In the genomic region with DNA sequence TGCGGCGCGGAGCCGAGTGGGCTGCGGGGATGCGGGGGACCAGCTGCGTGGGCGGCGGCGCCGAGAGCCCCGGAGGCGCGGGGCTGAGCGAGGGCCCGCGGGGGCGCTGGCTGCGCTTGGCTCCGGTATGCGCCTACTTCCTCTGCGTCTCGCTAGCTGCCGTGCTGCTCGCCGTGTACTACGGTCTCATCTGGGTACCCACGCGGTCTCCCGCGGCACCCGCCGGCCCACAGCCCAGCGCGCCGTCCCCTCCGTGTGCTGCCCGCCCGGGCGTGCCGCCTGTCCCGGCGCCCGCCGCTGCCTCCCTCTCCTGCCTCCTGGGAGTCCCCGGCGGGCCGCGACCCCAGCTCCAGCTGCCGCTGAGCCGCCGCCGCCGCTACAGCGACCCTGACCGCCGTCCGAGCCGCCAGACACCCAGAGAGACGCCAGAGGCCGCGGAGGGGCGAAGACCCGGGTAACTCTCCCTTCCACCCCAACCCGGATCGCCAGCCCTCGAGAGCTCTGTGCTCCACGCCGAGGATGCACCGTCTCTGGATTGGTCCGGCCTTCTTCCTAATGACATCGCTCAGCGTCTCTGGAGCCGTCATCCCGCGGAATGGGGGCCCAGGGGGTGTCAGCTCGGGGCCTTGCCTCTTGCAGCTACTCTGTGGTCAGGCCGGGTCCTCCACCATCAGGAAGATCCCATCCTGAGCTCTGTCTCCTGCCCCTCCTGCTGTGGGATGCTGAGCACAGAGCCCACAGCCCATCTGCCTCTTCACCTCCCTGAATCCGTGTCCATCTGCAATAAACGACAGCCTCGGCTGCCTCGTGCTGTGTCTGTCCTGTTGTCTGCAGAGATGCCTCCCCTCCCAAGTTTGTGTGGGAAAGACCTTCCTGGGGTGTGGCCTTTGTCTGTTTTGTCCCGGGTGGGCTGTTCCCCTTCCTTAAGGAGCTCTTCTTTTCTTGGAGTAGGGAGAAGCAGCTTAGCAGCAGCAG, we compare ENCODE assay signal across 8 cellular contexts. TPM values are rescaled to one million over a fixed set of nuclear protein-coding genes. Genes with fewer than 3 reads are reported as not detected.
DNase-seq lines count a peak whose midpoint lies in the region; ATAC-seq and TF ChIP-seq lines count a peak whose summit lies in the region.

No MANE protein-coding gene starts in this region.

- DNase-seq in activated CD4-positive, CD25-positive, alpha-beta regulatory T cell treated with anti-CD3 and anti-CD28 coated beads, Interleukin-2, amount 50 U/mL, for 72 hours: no peak
- no peak for DNase-seq in adipocyte (ENCODE audit: low read depth)
- peak; percentile 95 for DNase-seq in spleen
- no peak for DNase-seq in stimulated activated naive CD4-positive, alpha-beta T cell treated with Interleukin-2 at 50 U/mL for 16 hours (lab: John Stamatoyannopoulos, UW)
- DNase-seq in activated CD8-positive, alpha-beta memory T cell treated with anti-CD3 and anti-CD28 coated beads, Interleukin-2, amount 50 U/mL, for 48 hours: no peak

- H3K27ac ChIP-seq in spleen: peak overlapping the region; percentile 70 to 99 (median 98)

- H3K9me3 ChIP-seq in adipocyte (ENCODE audit: control insufficient read depth, low read length): no peaks in the 10 kb centered on the region
- H3K9me3 ChIP-seq in iPS-18c (ENCODE audit: control insufficient read depth, insufficient read depth, low read length): no peaks in the 10 kb centered on the region
- no peaks in the 10 kb centered on the region for H3K9me3 ChIP-seq in spleen

- TF ChIP-seq POLR2A in spleen (IDR thresholded peaks at IDR 0.05): no peak

- ATAC-seq in activated CD4-positive, CD25-positive, alpha-beta regulatory T cell treated with anti-CD3 and anti-CD28 coated beads, Interleukin-2, amount 50 U/mL, for 24 hours: peak; percentile 12 to 22
- peak; percentile 6 for ATAC-seq in HG03520 (IDR thresholded peaks at IDR 0.05; ENCODE audit: unreplicated experiment)

- H3K36me3 ChIP-seq in adipocyte (ENCODE audit: control insufficient read depth, insufficient read depth, low read length, severe bottlenecking): peaks cover 13% of the 10 kb centered on the region
- peaks cover 0 to 20% (median 15%) of the 10 kb centered on the region in 6 donors for H3K36me3 ChIP-seq in spleen

- peak overlapping the region; percentile 83 for H3K9ac ChIP-seq in adipocyte (ENCODE audit: low read length)

- H3K4me3 ChIP-seq in adipocyte (ENCODE audit: low read length) (peak overlapping the region; percentile 79), iPS-18c (ENCODE audit: insufficient read depth, low read depth, low read length) (peak overlapping the region; percentile 71), spleen (peak overlapping the region; percentile 16 to 85 (median 61))

- TF ChIP-seq CTCF in spleen (IDR thresholded peaks at IDR 0.05 in 8 of 11, conservative IDR thresholded peaks at IDR 0.05 in 3 of 11): no peak

- intact Hi-C loops in spleen (cut with DNase I; ENCODE audit: low total_unique reads): no loop called here

- WGBS in spleen, 5 donors: 8 to 16% (median 14%) methylated on average over 37 to 83 of the region's 83 CpGs

- H3K4me1 ChIP-seq in adipocyte (ENCODE audit: control insufficient read depth, insufficient read depth, low read length): peaks cover 31% of the 10 kb centered on the region
- peaks cover 8 to 58% (median 35%) of the 10 kb centered on the region in 6 donors for H3K4me1 ChIP-seq in spleen

- no peaks in the 10 kb centered on the region for H3K27me3 ChIP-seq in adipocyte (replicated peaks; ENCODE audit: control insufficient read depth, insufficient read depth, low read length)
- no peaks in the 10 kb centered on the region for H3K27me3 ChIP-seq in spleen (replicated peaks in 1 of 7)

RNA-seq across cellular contexts. Expression of a gene that starts 0.5 kb away (rescaled TPM):
- 10 to 100 TPM in 4 of 7 donors, 1 to 10 TPM in 3; 3.9 to 19.8 (median 13.8) TPM for total RNA-seq in spleen
- polyA plus RNA-seq in spleen: 10 to 100 TPM in 2 of 3 donors, 1 to 10 TPM in 1; 8.1 to 12.9 (median 11.3) TPM

RNA-seq across cellular contexts. Expression of a gene that starts 18.9 kb away (rescaled TPM):
- total RNA-seq in spleen: 10 to 100 TPM; 13.0 to 43.0 (median 32.6) TPM
- 10 to 100 TPM; 11.0 to 38.7 (median 15.9) TPM for polyA plus RNA-seq in spleen

RNA-seq across cellular contexts. Expression of a gene that starts 34.5 kb away (rescaled TPM):
- total RNA-seq in spleen: 100 to 1,000 TPM in 1 of 7 donors, 10 to 100 TPM in 6; 33.1 to 124 (median 64.0) TPM
- 1 to 10 TPM; 4.0 to 9.4 (median 4.6) TPM for polyA plus RNA-seq in spleen

RNA-seq across cellular contexts. Expression of a gene that starts 44.2 kb away (rescaled TPM):
- total RNA-seq in spleen: 10 to 100 TPM in 6 of 7 donors, 1 to 10 TPM in 1; 6.3 to 17.0 (median 11.3) TPM
- polyA plus RNA-seq in spleen: 10 to 100 TPM in 1 of 3 donors, 1 to 10 TPM in 2; 7.1 to 12.6 (median 9.5) TPM

RNA-seq across cellular contexts. Expression of a gene that starts 56.8 kb away (rescaled TPM):
- total RNA-seq in spleen: 10 to 100 TPM; 24.7 to 55.7 (median 28.3) TPM
- polyA plus RNA-seq in spleen: 1 to 10 TPM; 1.3 to 2.7 (median 1.5) TPM
